ENCODE assay signal across 10 cellular contexts in the genomic region with DNA sequence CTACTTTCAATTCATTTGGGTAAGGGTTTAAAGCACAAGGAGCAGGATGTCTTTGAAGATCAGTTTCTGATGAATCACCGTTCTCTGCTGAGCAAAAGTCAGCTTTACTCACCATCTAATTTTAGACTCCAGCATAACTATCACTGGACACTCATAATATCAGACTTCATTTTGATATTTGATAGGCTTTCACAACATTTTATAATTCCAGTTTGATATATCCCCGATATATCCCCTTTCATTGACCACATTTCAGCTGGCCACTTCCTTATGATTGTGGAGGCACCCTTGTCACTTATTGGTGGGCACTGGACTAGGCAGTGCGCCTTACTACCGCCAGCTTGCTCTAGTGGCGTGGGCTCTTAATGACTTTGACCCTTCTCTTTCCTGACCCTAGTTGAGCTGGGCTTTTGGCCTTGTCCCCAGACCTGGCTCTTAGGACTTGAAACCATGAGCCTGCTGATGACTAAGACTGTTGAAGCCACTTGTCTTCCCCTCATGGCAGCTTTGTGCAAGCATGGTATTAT. TPM values are rescaled to one million over a fixed set of nuclear protein-coding genes. Genes with fewer than 3 reads are reported as not detected.
A peak's percentile ranks its signal among the peaks of the same experiment; 100 is the strongest.
DNase-seq lines count a peak whose midpoint lies in the region; ATAC-seq, FAIRE-seq and TF ChIP-seq lines count a peak whose summit lies in the region.
"Had no signal": no experiment of that assay in that cellular context is flagged by ENCODE, and none has a peak within 500 bp of the region (broad histone marks: within the 10 kb centered on the region; RNA-seq: fewer than 3 reads in every experiment).

No MANE protein-coding gene starts in this region.

- H3K36me3 ChIP-seq in HEK293 (ENCODE audit: control insufficient read depth in 2 of 2, insufficient read depth in 1 of 2, low read length in 2 of 2) = no peaks in the 10 kb centered on the region
- no peaks in the 10 kb centered on the region for H3K36me3 ChIP-seq in kidney (ENCODE audit: control insufficient read depth in 1 of 2, insufficient read depth in 2 of 2, low read length in 2 of 2)
- H3K36me3 ChIP-seq: lower lobe of right lung had no signal

- ATAC-seq in GM18505 (IDR thresholded peaks at IDR 0.05; ENCODE audit: unreplicated experiment) (no peak), HG03108 (IDR thresholded peaks at IDR 0.05; ENCODE audit: unreplicated experiment) (no peak)

- H3K4me3 ChIP-seq in AG04450 (ENCODE audit: low read depth, low read length) (no peak overlapping the region), HEK293 (ENCODE audit: low read depth, low read length) (no peak overlapping the region), kidney (ENCODE audit: low read length in 2 of 2) (no peak overlapping the region)
- H3K4me3 ChIP-seq: lower lobe of right lung had no signal

- H3K27ac ChIP-seq in AG04450 (ENCODE audit: low read depth, low read length) (peak overlapping the region; percentile 80), HEK293 (ENCODE audit: extremely low read depth, low read depth, low read length) (no peak overlapping the region), kidney (ENCODE audit: low read depth in 2 of 2, low read length in 2 of 2) (peak overlapping the region; percentile 64 to 80)
- H3K27ac ChIP-seq: lower lobe of right lung had no signal

- POLR2A ChIA-PET in AG04450 (lab: Yijun Ruan, JAX) = interaction anchor here (0.6 to 1.1 kb wide), 2 partner anchors 15 to 19 kb away, joined by 3 to 4 read pairs; no protein-coding TSS in a partner anchor
- POLR2A ChIA-PET in HEK293 (lab: Yijun Ruan, JAX) = no interaction called here

- H3K4me1 ChIP-seq in HEK293 (ENCODE audit: control insufficient read depth, insufficient read depth, low read length) = peaks cover 22% of the 10 kb centered on the region
- peaks cover 67 to 71% of the 10 kb centered on the region in 2 donors for H3K4me1 ChIP-seq in kidney (ENCODE audit: control insufficient read depth in 1 of 2, insufficient read depth in 1 of 2, low read depth in 1 of 2, low read length in 2 of 2)

- no peaks in the 10 kb centered on the region for H3K9me3 ChIP-seq in AG04450 (ENCODE audit: control insufficient read depth, insufficient read depth, low read length)
- H3K9me3 ChIP-seq in HEK293 (ENCODE audit: control insufficient read depth, insufficient read depth, low read depth, low read length) = no peaks in the 10 kb centered on the region
- no peaks in the 10 kb centered on the region for H3K9me3 ChIP-seq in kidney (ENCODE audit: control insufficient read depth in 1 of 2, low read length in 2 of 2)
- H3K9me3 ChIP-seq: lower lobe of right lung had no signal

- no peak for TF ChIP-seq CTCF in AG04450 (IDR thresholded peaks at IDR 0.05; ENCODE audit: low read depth, low read length)
- no peak for TF ChIP-seq CTCF in HEK293 (tag by site-specific recombination; IDR thresholded peaks at IDR 0.05)
- no peak for TF ChIP-seq CTCF in kidney (IDR thresholded peaks at IDR 0.05; ENCODE audit: borderline replicate concordance, extremely low read depth, insufficient read depth)

- TF ChIP-seq POLR2A in GM18505 (IDR thresholded peaks at IDR 0.05; ENCODE audit: borderline replicate concordance, extremely low read depth, insufficient read depth, insufficient read length) = no peak

- no peaks in the 10 kb centered on the region for H3K27me3 ChIP-seq in AG04450 (ENCODE audit: control insufficient read depth, insufficient read depth, low read length)

- peak overlapping the region in 1 of 2 donors; percentile 4 for H3K9ac ChIP-seq in kidney (ENCODE audit: low read length in 2 of 2)

- CTCF ChIA-PET in AG04450 (lab: Charles Lee) = interaction anchor here (1.0 to 1.6 kb wide), 2 partner anchors 23 to 129 kb away, joined by 3 to 4 read pairs; no protein-coding TSS in a partner anchor
- CTCF ChIA-PET in HEK293 (lab: Yijun Ruan, JAX) = interaction anchor here (0.5 to 1.4 kb wide), 3 partner anchors 18 to 252 kb away, joined by 3 to 6 read pairs (median 4); no protein-coding TSS in a partner anchor

- intact Hi-C loops in kidney (cut with DNase I) = no loop called here

- DNase-seq in AG04450 (ENCODE audit: low read depth, low spot score) (peak; percentile 64), amniotic stem cell (lab: John Stamatoyannopoulos, UW) (peak; percentile 51), kidney (no peak), iPS-NIHi11 (ENCODE audit: low spot score) (no peak), NCI-H526 treated with DMSO at 0.1 percent for 48 hours (lab: John Stamatoyannopoulos, UW) (no peak)
- DNase-seq: lower lobe of right lung; stimulated activated naive CD4-positive, alpha-beta T cell had no signal

- FAIRE-seq in kidney (lab: Jason Lieb, UNC) = no peak

TF ChIP-seq in HEK293, 187 proteins besides CTCF, POLR2A, EP300 and RAD21:
- TF ChIP-seq, protein P1, sequence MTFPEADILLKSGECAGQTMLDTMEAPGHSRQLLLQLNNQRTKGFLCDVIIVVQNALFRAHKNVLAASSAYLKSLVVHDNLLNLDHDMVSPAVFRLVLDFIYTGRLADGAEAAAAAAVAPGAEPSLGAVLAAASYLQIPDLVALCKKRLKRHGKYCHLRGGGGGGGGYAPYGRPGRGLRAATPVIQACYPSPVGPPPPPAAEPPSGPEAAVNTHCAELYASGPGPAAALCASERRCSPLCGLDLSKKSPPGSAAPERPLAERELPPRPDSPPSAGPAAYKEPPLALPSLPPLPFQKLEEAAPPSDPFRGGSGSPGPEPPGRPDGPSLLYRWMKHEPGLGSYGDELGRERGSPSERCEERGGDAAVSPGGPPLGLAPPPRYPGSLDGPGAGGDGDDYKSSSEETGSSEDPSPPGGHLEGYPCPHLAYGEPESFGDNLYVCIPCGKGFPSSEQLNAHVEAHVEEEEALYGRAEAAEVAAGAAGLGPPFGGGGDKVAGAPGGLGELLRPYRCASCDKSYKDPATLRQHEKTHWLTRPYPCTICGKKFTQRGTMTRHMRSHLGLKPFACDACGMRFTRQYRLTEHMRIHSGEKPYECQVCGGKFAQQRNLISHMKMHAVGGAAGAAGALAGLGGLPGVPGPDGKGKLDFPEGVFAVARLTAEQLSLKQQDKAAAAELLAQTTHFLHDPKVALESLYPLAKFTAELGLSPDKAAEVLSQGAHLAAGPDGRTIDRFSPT (tag by site-specific recombination; IDR thresholded peaks at IDR 0.05) = 0 out of 2 replicates have a peak, but pooled peaks have one; percentile 27
- TF ChIP-seq, protein P2, sequence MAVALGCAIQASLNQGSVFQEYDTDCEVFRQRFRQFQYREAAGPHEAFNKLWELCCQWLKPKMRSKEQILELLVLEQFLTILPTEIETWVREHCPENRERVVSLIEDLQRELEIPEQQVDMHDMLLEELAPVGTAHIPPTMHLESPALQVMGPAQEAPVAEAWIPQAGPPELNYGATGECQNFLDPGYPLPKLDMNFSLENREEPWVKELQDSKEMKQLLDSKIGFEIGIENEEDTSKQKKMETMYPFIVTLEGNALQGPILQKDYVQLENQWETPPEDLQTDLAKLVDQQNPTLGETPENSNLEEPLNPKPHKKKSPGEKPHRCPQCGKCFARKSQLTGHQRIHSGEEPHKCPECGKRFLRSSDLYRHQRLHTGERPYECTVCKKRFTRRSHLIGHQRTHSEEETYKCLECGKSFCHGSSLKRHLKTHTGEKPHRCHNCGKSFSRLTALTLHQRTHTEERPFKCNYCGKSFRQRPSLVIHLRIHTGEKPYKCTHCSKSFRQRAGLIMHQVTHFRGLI (tag by site-specific recombination; IDR thresholded peaks at IDR 0.05) = peak; percentile 53; the same call in 1 of the 2 replicates
- TF ChIP-seq, protein P3, sequence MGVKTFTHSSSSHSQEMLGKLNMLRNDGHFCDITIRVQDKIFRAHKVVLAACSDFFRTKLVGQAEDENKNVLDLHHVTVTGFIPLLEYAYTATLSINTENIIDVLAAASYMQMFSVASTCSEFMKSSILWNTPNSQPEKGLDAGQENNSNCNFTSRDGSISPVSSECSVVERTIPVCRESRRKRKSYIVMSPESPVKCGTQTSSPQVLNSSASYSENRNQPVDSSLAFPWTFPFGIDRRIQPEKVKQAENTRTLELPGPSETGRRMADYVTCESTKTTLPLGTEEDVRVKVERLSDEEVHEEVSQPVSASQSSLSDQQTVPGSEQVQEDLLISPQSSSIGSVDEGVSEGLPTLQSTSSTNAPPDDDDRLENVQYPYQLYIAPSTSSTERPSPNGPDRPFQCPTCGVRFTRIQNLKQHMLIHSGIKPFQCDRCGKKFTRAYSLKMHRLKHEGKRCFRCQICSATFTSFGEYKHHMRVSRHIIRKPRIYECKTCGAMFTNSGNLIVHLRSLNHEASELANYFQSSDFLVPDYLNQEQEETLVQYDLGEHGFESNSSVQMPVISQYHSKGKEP (tag by site-specific recombination; IDR thresholded peaks at IDR 0.05) = no peak

RNA-seq across cellular contexts. Expression of a gene that starts 46.8 kb away (rescaled TPM):
- 13.1 and 14.9 TPM in 2 replicates for polyA plus RNA-seq in AG04450 (2011; rRNA removed)
- polyA minus RNA-seq in AG04450 (2011; rRNA and poly(A)+ RNA removed) = 10.2 and 13.6 TPM in 2 replicates
- total RNA-seq in kidney = 157 TPM
- 485 TPM for polyA plus RNA-seq in kidney (ENCODE audit: insufficient read depth, low read depth, low replicate concordance)

Comparison
In these comparisons a context has a peak if more than half of its experiments do, and no peak if none do; other contexts are left out.
1. DNase-seq: peak in AG04450 (single experiment) and amniotic stem cell (single experiment); none in kidney (single experiment), iPS-NIHi11 (single experiment) and NCI-H526 treated with DMSO at 0.1 percent for 48 hours (single experiment).
2. RNA of a gene that starts 46.8 kb away (polyA plus RNA-seq): 485 TPM in kidney (single experiment); 13.1 to 14.9 TPM in AG04450; every median in the first group is over 10 times any median in the second.